Comparison of ENCODE assay signal across 8 cellular contexts in the genomic region with DNA sequence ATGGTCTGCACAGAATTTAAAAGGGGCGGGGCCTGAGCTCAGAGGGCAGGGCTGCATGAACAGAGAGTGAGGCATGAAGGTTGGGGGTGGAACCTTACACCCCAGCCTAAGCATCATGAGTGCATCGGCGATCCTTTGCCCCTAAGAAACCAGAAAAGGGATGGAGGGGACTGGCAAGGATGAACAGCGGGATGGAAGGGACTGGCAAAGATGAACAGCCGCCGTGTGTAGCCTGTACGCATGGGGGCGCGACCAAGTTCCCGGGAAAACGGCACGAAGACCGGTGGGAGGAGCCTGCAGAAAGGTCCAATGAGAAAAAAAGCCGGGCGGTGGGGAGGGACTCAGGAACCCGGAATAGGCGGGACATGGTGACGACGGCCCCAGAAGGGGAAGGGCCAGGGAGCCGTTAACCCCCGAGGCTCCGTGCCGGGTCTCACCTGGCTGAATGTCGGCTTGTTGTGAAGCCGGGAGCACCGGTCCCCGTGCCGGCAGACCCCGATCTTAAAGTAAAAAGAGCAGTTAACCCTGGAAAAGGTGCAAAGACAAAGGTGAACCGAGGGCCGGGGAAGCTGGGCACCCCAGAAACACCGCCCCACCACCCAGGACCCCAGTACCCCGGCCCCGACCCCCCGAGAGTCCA. TPM values are rescaled to one million over a fixed set of nuclear protein-coding genes. Genes with fewer than 3 reads are reported as not detected.
A peak's percentile ranks its signal among the peaks of the same experiment; 100 is the strongest.
DNase-seq lines count a peak whose midpoint lies in the region; ATAC-seq, FAIRE-seq and TF ChIP-seq lines count a peak whose summit lies in the region.

No MANE protein-coding gene starts in this region.

- H3K4me1 ChIP-seq in kidney (ENCODE audit: control insufficient read depth in 1 of 2, insufficient read depth in 1 of 2, low read depth in 1 of 2, low read length in 2 of 2): peaks cover 9 to 23% of the 10 kb centered on the region in 2 donors

- peak; percentile 90 for TF ChIP-seq POLR2A in GM12892 (IDR thresholded peaks at IDR 0.05; ENCODE audit: low read depth, low read length)

- ATAC-seq in HG03175 (IDR thresholded peaks at IDR 0.05; ENCODE audit: unreplicated experiment) (peak; percentile 35), HG03108 (IDR thresholded peaks at IDR 0.05; ENCODE audit: unreplicated experiment) (no peak)

- peak overlapping the region; percentile 94 to 99 for H3K4me3 ChIP-seq in kidney (ENCODE audit: low read length in 2 of 2)

- FAIRE-seq in GM12892 (lab: Jason Lieb, UNC) (no peak), kidney (lab: Jason Lieb, UNC) (no peak)

- no peaks in the 10 kb centered on the region for H3K9me3 ChIP-seq in kidney (ENCODE audit: control insufficient read depth in 1 of 2, low read length in 2 of 2)

- no peaks in the 10 kb centered on the region for H3K36me3 ChIP-seq in kidney (ENCODE audit: control insufficient read depth in 1 of 2, insufficient read depth in 2 of 2, low read length in 2 of 2)

- no peak for TF ChIP-seq CTCF in kidney (IDR thresholded peaks at IDR 0.05; ENCODE audit: borderline replicate concordance, extremely low read depth, insufficient read depth)

- H3K27ac ChIP-seq in kidney (ENCODE audit: low read depth in 2 of 2, low read length in 2 of 2): peak overlapping the region; percentile 99 to 100

- H3K9ac ChIP-seq in kidney (ENCODE audit: low read length in 2 of 2): peak overlapping the region in 1 of 2 donors; percentile 90

- DNase-seq in GM12892 (ENCODE audit: insufficient read length) (peak; percentile 74), NCI-H460 (ENCODE audit: extremely low read depth, low read depth) (peak; percentile 96), cerebellar cortex (ENCODE audit: low spot score) (peak; percentile 98), kidney (peak; percentile 98)
- DNase-seq in activated CD4-positive, CD25-positive, alpha-beta regulatory T cell treated with anti-CD3 and anti-CD28 coated beads, Interleukin-2, amount 50 U/mL, for 72 hours: peak; percentile 90
- DNase-seq in stimulated activated CD4-positive, alpha-beta T cell treated with anti-CD3 and anti-CD28 coated beads, Interleukin-15, amount 100 ng/mL, for 1 hour (ENCODE audit: low read depth in 1 of 2, low spot score in 1 of 2): peak; percentile 77 to 87

- intact Hi-C loops in kidney (cut with DNase I): no loop called here

RNA-seq across cellular contexts. Expression of a gene that starts 0.4 kb away (rescaled TPM):
- polyA plus RNA-seq in GM12892 (2012; ENCODE audit: missing spikeins): 10.4 TPM
- total RNA-seq in NCI-H460 (2014; rRNA removed; shearing (Covaris generic)): 21.0 and 21.8 TPM in 2 replicates
- polyA plus RNA-seq in NCI-H460 (2014; cell fraction: nucleus; rRNA removed): 52.1 and 79.4 TPM in 2 replicates
- 27.4 TPM for total RNA-seq in kidney
- 47.7 TPM for polyA plus RNA-seq in kidney (ENCODE audit: insufficient read depth, low read depth, low replicate concordance)

RNA-seq across cellular contexts. Expression of a gene that starts 0.6 kb away (rescaled TPM):
- polyA plus RNA-seq in GM12892 (2012; ENCODE audit: missing spikeins): 41.4 TPM
- total RNA-seq in NCI-H460 (2014; rRNA removed; shearing (Covaris generic)): 63.8 and 70.6 TPM in 2 replicates
- 31.5 and 53.0 TPM in 2 replicates for polyA plus RNA-seq in NCI-H460 (2014; cell fraction: nucleus; rRNA removed)
- 84.0 TPM for total RNA-seq in kidney
- 185 TPM for polyA plus RNA-seq in kidney (ENCODE audit: insufficient read depth, low read depth, low replicate concordance)

RNA-seq across cellular contexts. Expression of a gene that starts 2.6 kb away (rescaled TPM):
- polyA plus RNA-seq in GM12892 (2012; ENCODE audit: missing spikeins): 17.3 TPM
- total RNA-seq in NCI-H460 (2014; rRNA removed; shearing (Covaris generic)): 0.49 and 1.6 TPM in 2 replicates
- 4.9 and 12.9 TPM in 2 replicates for polyA plus RNA-seq in NCI-H460 (2014; cell fraction: nucleus; rRNA removed)
- total RNA-seq in kidney: 22.3 TPM
- polyA plus RNA-seq in kidney (ENCODE audit: insufficient read depth, low read depth, low replicate concordance): 26.0 TPM

RNA-seq across cellular contexts. Expression of a gene that starts 3.6 kb away (rescaled TPM):
- polyA plus RNA-seq in GM12892 (2012; ENCODE audit: missing spikeins): 9.0 TPM
- 7.0 and 8.4 TPM in 2 replicates for total RNA-seq in NCI-H460 (2014; rRNA removed; shearing (Covaris generic))
- polyA plus RNA-seq in NCI-H460 (2014; cell fraction: nucleus; rRNA removed): 25.4 and 28.2 TPM in 2 replicates
- 11.2 TPM for total RNA-seq in kidney
- 11.4 TPM for polyA plus RNA-seq in kidney (ENCODE audit: insufficient read depth, low read depth, low replicate concordance)

RNA-seq across cellular contexts. Expression of a gene that starts 12.0 kb away (rescaled TPM):
- polyA plus RNA-seq in GM12892 (2012; ENCODE audit: missing spikeins): not detected
- total RNA-seq in NCI-H460 (2014; rRNA removed; shearing (Covaris generic)): 3.7 and 6.7 TPM in 2 replicates
- polyA plus RNA-seq in NCI-H460 (2014; cell fraction: nucleus; rRNA removed): 10.4 and 16.0 TPM in 2 replicates
- 64.3 TPM for total RNA-seq in kidney
- 53.1 TPM for polyA plus RNA-seq in kidney (ENCODE audit: insufficient read depth, low read depth, low replicate concordance)
